18 cellular contexts compared by ENCODE assay signal in genomic region chr14:99200654-99201005, GRCh38.
DNase-seq lines count a peak whose midpoint lies in the region; ATAC-seq and TF ChIP-seq lines count a peak whose summit lies in the region.
"Had no signal": no experiment of that assay in that cellular context is flagged by ENCODE, and none has a peak within 500 bp of the region (broad histone marks: within the 10 kb centered on the region; RNA-seq: fewer than 3 reads in every experiment).

No MANE protein-coding gene starts in this region.

- no peaks in the 10 kb centered on the region for H3K9me3 Mint-ChIP-seq in activated naive CD4-positive, alpha-beta T cell treated with anti-CD3 and anti-CD28 coated beads, Interleukin-2, amount 10 ng/mL, durations not matched to agents 7 days and 5 days
- H3K9me3 Mint-ChIP-seq in H9: no peaks in the 10 kb centered on the region
- H3K9me3 Mint-ChIP-seq in activated naive CD4-positive, alpha-beta T cell treated with anti-CD3 and anti-CD28 coated beads, Interleukin-2, amount 50 U/mL, for 72 hours: no peaks in the 10 kb centered on the region
- H3K9me3 Mint-ChIP-seq: natural killer cell treated with Interleukin-12 subunit alpha and Interleukin-12 subunit beta and Interleukin-15 and Interleukin-18, amount 100 ng/mL, for 72 hours had no signal

- H3K4ac ChIP-seq in H9 (ENCODE audit: low read depth, low read length) (no peak overlapping the region), neuronal stem cell (ENCODE audit: low read length) (no peak overlapping the region)

- H3K27ac ChIP-seq in H9 (ENCODE audit: insufficient read length, low read depth, low read length): no peak overlapping the region
- no peak overlapping the region for H3K27ac ChIP-seq in neuronal stem cell (replicated peaks; ENCODE audit: low read length)
- peak overlapping the region in 1 of 8 donors; percentile 27 for H3K27ac ChIP-seq in spleen
- H3K27ac ChIP-seq: BLaER1 treated with 17β-estradiol and CSF1 and Interleukin-3, amounts not matched to agents 10 nM and 100 nM; foreskin keratinocyte; hepatocyte had no signal

- H2BK20ac ChIP-seq in H9 (ENCODE audit: low read depth, low read length, poor library complexity, severe bottlenecking): no peak overlapping the region

- no peak for TF ChIP-seq CTCF in H9 (conservative IDR thresholded peaks at IDR 0.05)
- no peak for TF ChIP-seq CTCF in spleen (IDR thresholded peaks at IDR 0.05 in 8 of 11, conservative IDR thresholded peaks at IDR 0.05 in 3 of 11)

- CTCF ChIA-PET in activated naive CD4-positive, alpha-beta T cell treated with anti-CD3 and anti-CD28 coated beads, Interleukin-2, amount 10 ng/mL, durations not matched to agents 7 days and 5 days (lab: Charles Lee): interaction anchor here (0.9 to 1.5 kb wide), 3 partner anchors 10 to 66 kb away, joined by 3 to 6 read pairs (median 4); no protein-coding TSS in a partner anchor

- H3K4me1 ChIP-seq in H9 (ENCODE audit: insufficient read depth, low read length) (no peaks in the 10 kb centered on the region), neuronal stem cell (ENCODE audit: control insufficient read depth in 2 of 2, insufficient read depth in 1 of 2, low read depth in 1 of 2, low read length in 2 of 2) (peaks cover 0 to 8% of the 10 kb centered on the region in 2 donors), spleen (peaks cover 0 to 96% (median 13%) of the 10 kb centered on the region in 6 donors)
- H3K4me1 ChIP-seq: foreskin keratinocyte had no signal

- H2BK15ac ChIP-seq in H9 (ENCODE audit: low read depth, low read length) (no peak overlapping the region), neuronal stem cell (ENCODE audit: low read length) (peak overlapping the region; percentile 91)

- no peaks in the 10 kb centered on the region for H3K79me1 ChIP-seq in H9 (ENCODE audit: insufficient read depth, low read depth, low read length, poor library complexity, severe bottlenecking)
- peaks cover 3% of the 10 kb centered on the region for H3K79me1 ChIP-seq in neuronal stem cell (ENCODE audit: low read depth, low read length)

- intact Hi-C loops in spleen (cut with DNase I; ENCODE audit: low total_unique reads): no loop called here

- H3K4me2 ChIP-seq in H9 (ENCODE audit: insufficient read depth, insufficient read length, low read length) (no peak overlapping the region), neuronal stem cell (ENCODE audit: insufficient read depth, low read length, poor library complexity, severe bottlenecking) (no peak overlapping the region)
- H3K4me2 ChIP-seq: BLaER1 treated with 17β-estradiol and CSF1 and Interleukin-3, amounts not matched to agents 10 nM and 100 nM; hepatocyte had no signal

- no CpG with 5 or more reads among the region's 7 CpGs for WGBS in H9 (ENCODE audit: extremely low coverage, insufficient read length, low lambda C conversion rate)
- WGBS in neuronal stem cell (ENCODE audit: extremely low coverage in 2 of 2, insufficient read length in 2 of 2, insufficient replicate concordance in 1 of 2), 2 donors: no CpG with 5 or more reads among the region's 7 CpGs
- WGBS in spleen, 5 donors: 59 to 85% (median 76%) methylated on average over 3 to 7 of the region's 7 CpGs

- peak overlapping the region; percentile 95 for H3K27ac Mint-ChIP-seq in activated naive CD4-positive, alpha-beta T cell treated with anti-CD3 and anti-CD28 coated beads, Interleukin-2, amount 10 ng/mL, durations not matched to agents 7 days and 5 days
- no peak overlapping the region; a peak in 1 of 7 replicates for H3K27ac Mint-ChIP-seq in H9
- peak overlapping the region; percentile 90 to 99 for H3K27ac Mint-ChIP-seq in activated naive CD4-positive, alpha-beta T cell treated with anti-CD3 and anti-CD28 coated beads, Interleukin-2, amount 50 U/mL, for 72 hours

- no peaks in the 10 kb centered on the region for H3K23me2 ChIP-seq in H9 (ENCODE audit: insufficient read length, low read depth, low read length, poor library complexity, severe bottlenecking)

- no peak overlapping the region for H3K56ac ChIP-seq in H9 (ENCODE audit: insufficient read length, low read depth, low read length)

- H4K8ac ChIP-seq in H9 (replicated peaks; ENCODE audit: insufficient read length, low read depth, low read length) (no peak overlapping the region), neuronal stem cell (ENCODE audit: low read depth, low read length) (no peak overlapping the region)

- H3K4me3 Mint-ChIP-seq in activated naive CD4-positive, alpha-beta T cell treated with anti-CD3 and anti-CD28 coated beads, Interleukin-2, amount 10 ng/mL, durations not matched to agents 7 days and 5 days: no peak overlapping the region
- no peak overlapping the region for H3K4me3 Mint-ChIP-seq in H9
- H3K4me3 Mint-ChIP-seq: natural killer cell treated with Interleukin-12 subunit alpha and Interleukin-12 subunit beta and Interleukin-15 and Interleukin-18, amount 100 ng/mL, for 72 hours had no signal

- H3K18ac ChIP-seq in H9 (ENCODE audit: insufficient read length, low read depth, low read length) (no peak overlapping the region), neuronal stem cell (ENCODE audit: low read length) (no peak overlapping the region)

- H2AFZ ChIP-seq in H9 (ENCODE audit: low read length): no peak overlapping the region
- H2AFZ ChIP-seq in neuronal stem cell (ENCODE audit: low read length): no peak overlapping the region
- H2AFZ ChIP-seq: hepatocyte had no signal

- H2BK120ac ChIP-seq in H9 (ENCODE audit: low read depth, low read length, poor library complexity, severe bottlenecking): no peak overlapping the region
- H2BK120ac ChIP-seq in neuronal stem cell (ENCODE audit: low read depth, low read length): no peak overlapping the region

- TF ChIP-seq POLR2A in spleen (IDR thresholded peaks at IDR 0.05): no peak

- H2BK5ac ChIP-seq in H9 (ENCODE audit: insufficient read length, low read length) (no peak overlapping the region), neuronal stem cell (ENCODE audit: low read length) (no peak overlapping the region)

- DNase-seq in activated naive CD4-positive, alpha-beta T cell treated with anti-CD3 and anti-CD28 coated beads, Interleukin-2, amount 10 ng/mL, durations not matched to agents 7 days and 5 days: no peak
- DNase-seq in activated naive CD4-positive, alpha-beta T cell (lab: John Stamatoyannopoulos, UW): no peak
- DNase-seq in H9 (no peak), neuronal stem cell (ENCODE audit: low spot score) (no peak), spleen (no peak), middle frontal gyrus (ENCODE audit: extremely low spot score, low spot score) (no peak), HUDEP-2 (lab: John Stamatoyannopoulos, UW; ENCODE audit: unreplicated experiment in 76 of 76) (no peak)
- DNase-seq in activated naive CD4-positive, alpha-beta T cell treated with anti-CD3 and anti-CD28 coated beads, Interleukin-2, amount 50 U/mL, for 72 hours (ENCODE audit: low spot score in 2 of 2): no peak
- DNase-seq: activated CD4-positive, CD25-positive, alpha-beta regulatory T cell treated with anti-CD3 and anti-CD28 coated beads, Interleukin-2, amount 50 U/mL, for 72 hours; EL; foreskin keratinocyte; GOT3; NCI-H146; NK-92 treated with Interleukin-12 subunit alpha and Interleukin-12 subunit beta, amount 100 ng/mL, for 24 hours; stimulated activated CD4-positive, alpha-beta T cell treated with anti-CD3 and anti-CD28 coated beads, Interleukin-12 subunit alpha, Interleukin-12 subunit beta, amount 100 ng/mL, for 4 hours had no signal

- H3K14ac ChIP-seq in H9 (ENCODE audit: insufficient read depth, low read length) (peak overlapping the region; percentile 8; the same call in 1 of the 2 replicates), neuronal stem cell (ENCODE audit: low read length) (no peak overlapping the region)

- H3K4me3 ChIP-seq in neuronal stem cell (ENCODE audit: low read length in 2 of 2) (no peak overlapping the region), spleen (no peak overlapping the region)
- H3K4me3 ChIP-seq: BLaER1 treated with 17β-estradiol and CSF1 and Interleukin-3, amounts not matched to agents 10 nM and 100 nM; hepatocyte had no signal

- H3K36me3 ChIP-seq in neuronal stem cell (replicated peaks in 1 of 2; ENCODE audit: control insufficient read depth in 2 of 2, insufficient read depth in 2 of 2, low read length in 2 of 2) (no peaks in the 10 kb centered on the region), spleen (no peaks in the 10 kb centered on the region)

- H2BK12ac ChIP-seq in H9 (ENCODE audit: insufficient read length, low read depth, low read length) (no peak overlapping the region), neuronal stem cell (ENCODE audit: low read length) (no peak overlapping the region)

- no peaks in the 10 kb centered on the region for H3K27me3 Mint-ChIP-seq in activated naive CD4-positive, alpha-beta T cell treated with anti-CD3 and anti-CD28 coated beads, Interleukin-2, amount 10 ng/mL, durations not matched to agents 7 days and 5 days
- H3K27me3 Mint-ChIP-seq in H9 (ENCODE audit: low read depth): no peaks in the 10 kb centered on the region
- H3K27me3 Mint-ChIP-seq: natural killer cell treated with Interleukin-12 subunit alpha and Interleukin-12 subunit beta and Interleukin-15 and Interleukin-18, amount 100 ng/mL, for 72 hours had no signal

- ATAC-seq in activated naive CD4-positive, alpha-beta T cell treated with anti-CD3 and anti-CD28 coated beads, Interleukin-2, amount 50 U/mL, for 72 hours: no peak
- ATAC-seq: foreskin keratinocyte had no signal

- H3K23ac ChIP-seq in H9 (ENCODE audit: insufficient read length, low read depth, low read length) (no peak overlapping the region), neuronal stem cell (ENCODE audit: low read depth, low read length, poor library complexity) (no peak overlapping the region)

- H4K91ac ChIP-seq in H9 (ENCODE audit: insufficient read length, low read depth, low read length): no peak overlapping the region
- H4K91ac ChIP-seq in neuronal stem cell (ENCODE audit: low read depth, low read length, poor library complexity): no peak overlapping the region

- no peak overlapping the region for H3T11ph ChIP-seq in H9 (ENCODE audit: low read length)

- no peak overlapping the region for H4K5ac ChIP-seq in H9 (ENCODE audit: insufficient read length, low read depth, low read length)

- no peaks in the 10 kb centered on the region for H4K20me1 ChIP-seq in H9 (ENCODE audit: control insufficient read depth, insufficient read depth, insufficient read length)

- peaks cover 100% of the 10 kb centered on the region for H3K4me1 Mint-ChIP-seq in activated naive CD4-positive, alpha-beta T cell treated with anti-CD3 and anti-CD28 coated beads, Interleukin-2, amount 10 ng/mL, durations not matched to agents 7 days and 5 days
- peaks cover 14 to 15% of the 10 kb centered on the region in 2 experiments; a peak in 3 of 4 replicates for H3K4me1 Mint-ChIP-seq in H9

- peaks cover 69% of the 10 kb centered on the region for H3K36me3 Mint-ChIP-seq in activated naive CD4-positive, alpha-beta T cell treated with anti-CD3 and anti-CD28 coated beads, Interleukin-2, amount 10 ng/mL, durations not matched to agents 7 days and 5 days
- no peaks in the 10 kb centered on the region; a peak in 2 of 7 replicates for H3K36me3 Mint-ChIP-seq in H9 (ENCODE audit: insufficient read depth in 1 of 3, low read depth in 3 of 3)
- peaks cover 10 to 27% of the 10 kb centered on the region in 2 donors for H3K36me3 Mint-ChIP-seq in activated naive CD4-positive, alpha-beta T cell treated with anti-CD3 and anti-CD28 coated beads, Interleukin-2, amount 50 U/mL, for 72 hours
- H3K36me3 Mint-ChIP-seq: natural killer cell treated with Interleukin-12 subunit alpha and Interleukin-12 subunit beta and Interleukin-15 and Interleukin-18, amount 100 ng/mL, for 72 hours had no signal

- no peaks in the 10 kb centered on the region for H3K79me2 ChIP-seq in H9 (ENCODE audit: insufficient read depth, low read length)
- H3K79me2 ChIP-seq: hepatocyte had no signal

- H3K9me3 ChIP-seq in H9 (ENCODE audit: control insufficient read depth, low read depth, low read length): no peaks in the 10 kb centered on the region
- H3K9me3 ChIP-seq in neuronal stem cell (replicated peaks in 1 of 2; ENCODE audit: control insufficient read depth in 2 of 2, insufficient read depth in 1 of 2, low read depth in 1 of 2, low read length in 2 of 2): no peaks in the 10 kb centered on the region
- no peaks in the 10 kb centered on the region for H3K9me3 ChIP-seq in spleen
- H3K9me3 ChIP-seq: BLaER1 treated with 17β-estradiol and CSF1 and Interleukin-3, amounts not matched to agents 10 nM and 100 nM had no signal

- H2AK5ac ChIP-seq in H9 (ENCODE audit: insufficient read length, low read length) (no peak overlapping the region), neuronal stem cell (ENCODE audit: low read depth, low read length) (peak overlapping the region; percentile 89)

- no peak overlapping the region for H3K9ac ChIP-seq in H9 (ENCODE audit: extremely low read depth, insufficient read length, low read length)
- no peak overlapping the region for H3K9ac ChIP-seq in neuronal stem cell (ENCODE audit: low read depth, low read length, poor library complexity)

- H3K27me3 ChIP-seq in H9 (ENCODE audit: insufficient read depth, low read length): no peaks in the 10 kb centered on the region
- H3K27me3 ChIP-seq in neuronal stem cell (ENCODE audit: control insufficient read depth in 3 of 3, insufficient read depth in 3 of 3, low read depth in 1 of 3, low read length in 3 of 3): peaks cover 0 to 17% (median 0%) of the 10 kb centered on the region in 3 experiments
- H3K27me3 ChIP-seq in spleen (replicated peaks in 1 of 7): peaks cover 0 to 12% (median 0%) of the 10 kb centered on the region in 7 donors
- H3K27me3 ChIP-seq: BLaER1 treated with 17β-estradiol and CSF1 and Interleukin-3, amounts not matched to agents 10 nM and 100 nM; foreskin keratinocyte; hepatocyte had no signal

Comparison
In these comparisons a context has a peak if more than half of its experiments do, and no peak if none do; other contexts are left out.
1. H3K27ac Mint-ChIP-seq: peak in activated naive CD4-positive, alpha-beta T cell treated with anti-CD3 and anti-CD28 coated beads, Interleukin-2, amount 10 ng/mL, durations not matched to agents 7 days and 5 days (single experiment) and activated naive CD4-positive, alpha-beta T cell treated with anti-CD3 and anti-CD28 coated beads, Interleukin-2, amount 50 U/mL, for 72 hours (2 of 2); none in H9 (0 of 3).